Comparison of ENCODE assay signal across 1 cellular context in genomic region chr16:67864594-67864993, GRCh38.
TF ChIP-seq lines count a peak whose summit lies in the region.

No MANE protein-coding gene starts in this region.

TF ChIP-seq in K562, 482 proteins besides CTCF, POLR2A, EP300 and RAD21:
- TF ChIP-seq CTBP1 (IDR thresholded peaks at IDR 0.05; ENCODE audit: borderline replicate concordance) (no peak), NFATC3 (IDR thresholded peaks at IDR 0.05) (no peak), HOMEZ (CRISPR knock-in tag; IDR thresholded peaks at IDR 0.05) (no peak), ZNF316 (IDR thresholded peaks at IDR 0.05) (no peak), TCF7L2 (IDR thresholded peaks at IDR 0.05; ENCODE audit: low read depth, low read length) (no peak), ZNF780A (CRISPR knock-in tag; IDR thresholded peaks at IDR 0.05) (no peak), CCNT2 (IDR thresholded peaks at IDR 0.05; ENCODE audit: borderline replicate concordance, extremely low read depth, insufficient read length, low read depth, low read length) (no peak), MNT (conservative IDR thresholded peaks at IDR 0.05) (no peak), CBFB (CRISPR knock-in tag; IDR thresholded peaks at IDR 0.05) (no peak)
